ENCODE assay signal across 22 cellular contexts in the genomic region with DNA sequence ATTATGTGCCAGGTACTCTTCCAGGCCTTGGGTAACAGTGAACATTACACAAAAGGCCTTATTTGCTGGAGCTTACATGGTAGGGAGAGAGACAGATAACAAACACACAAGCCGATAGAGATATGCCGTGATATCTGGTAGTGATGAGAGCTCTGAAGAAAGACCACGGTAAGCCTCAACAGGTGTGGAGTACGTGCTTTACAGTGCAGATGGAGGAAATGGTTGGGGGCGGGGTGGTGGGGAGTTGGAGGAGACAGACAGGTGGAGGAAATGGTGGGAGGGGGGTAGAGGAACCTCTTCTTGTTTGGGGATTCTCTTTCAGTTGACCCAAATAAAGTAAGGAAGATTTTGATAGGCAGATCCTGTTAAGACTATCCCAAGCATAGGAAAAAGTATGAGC.
DNase-seq lines count a peak whose midpoint lies in the region; ATAC-seq and TF ChIP-seq lines count a peak whose summit lies in the region.
"Had no signal": no experiment of that assay in that cellular context is flagged by ENCODE, and none has a peak within 500 bp of the region (broad histone marks: within the 10 kb centered on the region; RNA-seq: fewer than 3 reads in every experiment).

No MANE protein-coding gene starts in this region.

- H3K27me3 Mint-ChIP-seq in activated naive CD4-positive, alpha-beta T cell treated with anti-CD3 and anti-CD28 coated beads for 36 hours (ENCODE audit: low read depth): no peaks in the 10 kb centered on the region
- no peaks in the 10 kb centered on the region for H3K27me3 Mint-ChIP-seq in naive thymus-derived CD8-positive, alpha-beta T cell
- H3K27me3 Mint-ChIP-seq: T-helper 17 cell had no signal

- TF ChIP-seq CTCF in DND-41 (IDR thresholded peaks at IDR 0.05; ENCODE audit: borderline replicate concordance, extremely low read depth, low read length, poor library complexity, severe bottlenecking) (no peak), PC-3 (conservative IDR thresholded peaks at IDR 0.05; ENCODE audit: low read depth, low read length) (no peak)

- H3K79me2 ChIP-seq in DND-41 (ENCODE audit: insufficient read depth, low read length) (no peaks in the 10 kb centered on the region), PC-3 (ENCODE audit: low read length) (no peaks in the 10 kb centered on the region)

- H3F3A ChIP-seq in PC-3 (ENCODE audit: low read length, unreplicated experiment): no peaks in the 10 kb centered on the region

- H3K4me3 Mint-ChIP-seq in activated naive CD4-positive, alpha-beta T cell treated with anti-CD3 and anti-CD28 coated beads for 36 hours: no peak overlapping the region
- H3K4me3 Mint-ChIP-seq in naive thymus-derived CD8-positive, alpha-beta T cell: peak overlapping the region in 8 of 10 donors; percentile 5 to 61 (median 52)
- H3K4me3 Mint-ChIP-seq: HFFc6, T-helper 17 cell had no signal

- H4K20me1 ChIP-seq in DND-41 (ENCODE audit: insufficient read depth, low read length) (no peaks in the 10 kb centered on the region), PC-3 (ENCODE audit: low read length) (no peaks in the 10 kb centered on the region; the same call in 1 of the 2 replicates)

- peaks cover 11% of the 10 kb centered on the region for H3K36me3 Mint-ChIP-seq in activated naive CD4-positive, alpha-beta T cell treated with anti-CD3 and anti-CD28 coated beads for 36 hours (ENCODE audit: low read depth)
- H3K36me3 Mint-ChIP-seq in activated naive CD4-positive, alpha-beta T cell treated with anti-CD3 and anti-CD28 coated beads, Interleukin-2, amount 50 U/mL, for 72 hours: peaks cover 0 to 20% of the 10 kb centered on the region in 2 donors
- H3K36me3 Mint-ChIP-seq in naive thymus-derived CD8-positive, alpha-beta T cell: peaks cover 0 to 32% (median 14%) of the 10 kb centered on the region in 3 donors

- H3K36me3 ChIP-seq in DND-41 (ENCODE audit: insufficient read depth, low read length) (peaks cover 6% of the 10 kb centered on the region; the same call in 1 of the 2 replicates), PC-3 (ENCODE audit: low read depth, low read length) (peaks cover 9% of the 10 kb centered on the region; the same call in 1 of the 2 replicates)
- H3K36me3 ChIP-seq: neutrophil had no signal

- H3K9me3 ChIP-seq in DND-41 (ENCODE audit: insufficient read depth, low read length, severe bottlenecking): no peaks in the 10 kb centered on the region
- H3K9me3 ChIP-seq in PC-3 (ENCODE audit: low read length): no peaks in the 10 kb centered on the region
- H3K9me3 ChIP-seq: neutrophil, psoas muscle, transverse colon had no signal

- no peak overlapping the region for H3K4me3 ChIP-seq in DND-41 (ENCODE audit: low read depth in 1 of 2, low read length in 2 of 2)
- H3K4me3 ChIP-seq in PC-3 (ENCODE audit: low read length): no peak overlapping the region
- H3K4me3 ChIP-seq: K562, lung, psoas muscle, transverse colon had no signal

- peaks cover 65% of the 10 kb centered on the region for H3K4me1 Mint-ChIP-seq in activated naive CD4-positive, alpha-beta T cell treated with anti-CD3 and anti-CD28 coated beads for 36 hours (ENCODE audit: low read depth)
- H3K4me1 Mint-ChIP-seq in naive thymus-derived CD8-positive, alpha-beta T cell: peaks cover 15 to 43% (median 20%) of the 10 kb centered on the region in 4 donors

- H3K27ac ChIP-seq in DND-41 (ENCODE audit: low read length) (peak overlapping the region; percentile 21; the same call in 1 of the 2 replicates), PC-3 (ENCODE audit: low read length) (peak overlapping the region; percentile 79)
- H3K27ac ChIP-seq: neutrophil, psoas muscle, transverse colon had no signal

- POLR2A ChIA-PET in PC-3 (lab: Charles Lee; ENCODE audit: unreplicated experiment): no interaction called here
- POLR2A ChIA-PET in naive thymus-derived CD8-positive, alpha-beta T cell (lab: Charles Lee): no interaction called here

- peak overlapping the region; percentile 65 for H3K27ac Mint-ChIP-seq in activated naive CD4-positive, alpha-beta T cell treated with anti-CD3 and anti-CD28 coated beads for 36 hours
- peak overlapping the region in 1 of 2 donors; percentile 87 for H3K27ac Mint-ChIP-seq in activated naive CD4-positive, alpha-beta T cell treated with anti-CD3 and anti-CD28 coated beads, Interleukin-2, amount 50 U/mL, for 72 hours
- H3K27ac Mint-ChIP-seq in naive thymus-derived CD8-positive, alpha-beta T cell: peak overlapping the region in 8 of 10 donors; percentile 17 to 77 (median 60)
- H3K27ac Mint-ChIP-seq: HFFc6, T-helper 17 cell had no signal

- no peak overlapping the region for H3K4me2 ChIP-seq in DND-41 (ENCODE audit: insufficient read depth, low read length)
- H3K4me2 ChIP-seq in PC-3 (ENCODE audit: low read length): 0 out of 2 replicates have a peak overlapping the region, but pooled peaks have one; percentile 43

- H2AFZ ChIP-seq in DND-41 (ENCODE audit: low read depth, low read length) (no peak overlapping the region), PC-3 (ENCODE audit: low read length) (no peak overlapping the region)

- H3K9me2 ChIP-seq in PC-3 (replicated peaks; ENCODE audit: low read length): no peaks in the 10 kb centered on the region

- no peak for ATAC-seq in activated naive CD4-positive, alpha-beta T cell treated with anti-CD3 and anti-CD28 coated beads, Interleukin-2, amount 50 U/mL, for 72 hours
- peak; percentile 66 for ATAC-seq in DND-41 (ENCODE audit: insufficient read depth, low read depth)
- no peak for ATAC-seq in PC-3
- ATAC-seq in naive thymus-derived CD8-positive, alpha-beta T cell: peak in 1 of 2 donors; percentile 79
- no peak for ATAC-seq in HG02588 (IDR thresholded peaks at IDR 0.05; ENCODE audit: unreplicated experiment)
- no peak for ATAC-seq in GM21786 (IDR thresholded peaks at IDR 0.05; ENCODE audit: unreplicated experiment)
- ATAC-seq in HG03521 (IDR thresholded peaks at IDR 0.05; ENCODE audit: unreplicated experiment): no peak
- ATAC-seq: K562, psoas muscle, T-helper 17 cell had no signal

- intact Hi-C loops in activated naive CD4-positive, alpha-beta T cell treated with anti-CD3 and anti-CD28 coated beads for 36 hours (cut with micrococcal nuclease): loop anchor here (5.0 kb wide), 2 partner anchors 95 to 845 kb away; no protein-coding TSS in a partner anchor
- intact Hi-C loops in PC-3 (cut with micrococcal nuclease): loop anchor here (5.0 kb wide), 1 partner anchor 65 kb away; no protein-coding TSS in a partner anchor

- CTCF ChIA-PET in activated naive CD4-positive, alpha-beta T cell treated with anti-CD3 and anti-CD28 coated beads for 36 hours (lab: Charles Lee): no interaction called here
- CTCF ChIA-PET in PC-3 (lab: Charles Lee): no interaction called here

- H3K9ac ChIP-seq in DND-41 (ENCODE audit: low read depth, low read length) (no peak overlapping the region), PC-3 (ENCODE audit: low read length) (no peak overlapping the region)

- BruUV-seq in PC-3 (replicated peaks; lab: Mats Ljungman, UMichigan): no TSS peak

- peaks cover 17% of the 10 kb centered on the region for H3K4me1 ChIP-seq in DND-41 (ENCODE audit: insufficient read depth, low read length)
- H3K4me1 ChIP-seq in PC-3 (ENCODE audit: insufficient read depth, low read length): peaks cover 50% of the 10 kb centered on the region

- H3K9me3 Mint-ChIP-seq in activated naive CD4-positive, alpha-beta T cell treated with anti-CD3 and anti-CD28 coated beads for 36 hours: no peaks in the 10 kb centered on the region
- no peaks in the 10 kb centered on the region for H3K9me3 Mint-ChIP-seq in activated naive CD4-positive, alpha-beta T cell treated with anti-CD3 and anti-CD28 coated beads, Interleukin-2, amount 50 U/mL, for 72 hours
- H3K9me3 Mint-ChIP-seq in naive thymus-derived CD8-positive, alpha-beta T cell: no peaks in the 10 kb centered on the region
- H3K9me3 Mint-ChIP-seq: HFFc6 had no signal

- DNase-seq in activated naive CD4-positive, alpha-beta T cell treated with anti-CD3 and anti-CD28 coated beads for 36 hours: peak; percentile 28
- no peak for DNase-seq in activated naive CD4-positive, alpha-beta T cell treated with anti-CD3 and anti-CD28 coated beads, Interleukin-2, amount 50 U/mL, for 72 hours (ENCODE audit: low spot score in 2 of 2)
- peak; percentile 32 for DNase-seq in DND-41
- DNase-seq in PC-3: no peak
- DNase-seq in naive thymus-derived CD8-positive, alpha-beta T cell: peak in 4 of 10 donors; percentile 2 to 31 (median 12)
- DNase-seq: activated naive CD4-positive, alpha-beta T cell treated with anti-CD3 and anti-CD28 coated beads, Interleukin-2, amount 50 U/mL, for 16 hours; C1 segment of cervical spinal cord; caudate nucleus; DMS 273 treated with DMSO at 0.1 percent for 48 hours; HFFc6; NCI-H1436 treated with DMSO at 0.1 percent for 48 hours; NCI-H524; psoas muscle; stimulated activated CD4-positive, alpha-beta T cell treated with anti-CD3 and anti-CD28 coated beads, Interleukin-15, amount 100 ng/mL, for 24 hours; T-helper 17 cell; transverse colon had no signal

- H3K27me3 ChIP-seq in DND-41 (ENCODE audit: insufficient read depth, low read length, poor library complexity) (no peaks in the 10 kb centered on the region), PC-3 (ENCODE audit: low read length) (no peaks in the 10 kb centered on the region)
- H3K27me3 ChIP-seq: neutrophil, transverse colon had no signal

Comparison
In these comparisons a context has a peak if more than half of its experiments do, and no peak if none do; other contexts are left out.
1. DNase-seq: peak in activated naive CD4-positive, alpha-beta T cell treated with anti-CD3 and anti-CD28 coated beads for 36 hours (single experiment) and DND-41 (single experiment); none in activated naive CD4-positive, alpha-beta T cell treated with anti-CD3 and anti-CD28 coated beads, Interleukin-2, amount 50 U/mL, for 72 hours (0 of 2) and PC-3 (single experiment).